1 cellular context compared by ENCODE assay signal in the genomic region with DNA sequence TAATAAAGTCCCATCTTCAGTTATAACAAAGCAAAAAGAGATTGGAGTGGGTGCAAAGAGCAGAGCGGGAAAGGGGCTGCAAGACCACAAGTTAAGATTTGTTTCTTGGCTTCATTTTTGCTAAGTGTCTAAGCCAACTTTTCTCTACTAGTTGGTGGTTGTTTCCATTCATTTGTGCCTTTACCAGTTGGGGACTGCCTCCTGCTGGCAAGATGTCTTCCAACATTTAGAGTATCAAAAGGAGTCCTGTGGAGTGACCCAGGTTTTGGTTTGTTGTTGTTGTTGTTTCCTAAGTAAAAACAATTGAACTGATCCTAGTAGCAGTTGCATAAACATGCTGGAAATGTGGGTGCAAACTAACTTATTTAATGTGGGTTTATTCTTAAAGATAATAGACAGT.
TF ChIP-seq lines count a peak whose summit lies in the region.

No MANE protein-coding gene starts in this region.

TF ChIP-seq in GM12878, 131 proteins besides CTCF, POLR2A, EP300 and RAD21 (continued from another document):
- no peak for TF ChIP-seq E2F8 (IDR thresholded peaks at IDR 0.05; ENCODE audit: low read depth, partially characterized antibody)
- TF ChIP-seq BRCA1 (IDR thresholded peaks at IDR 0.05; ENCODE audit: low read depth, low read length), result no peak
- no peak for TF ChIP-seq RBBP5 (conservative IDR thresholded peaks at IDR 0.05)
- no peak for TF ChIP-seq TCF7 (IDR thresholded peaks at IDR 0.05; ENCODE audit: borderline replicate concordance)
- TF ChIP-seq ETV6 (conservative IDR thresholded peaks at IDR 0.05 in 1 of 2, IDR thresholded peaks at IDR 0.05 in 1 of 2; ENCODE audit: borderline replicate concordance in 1 of 2, low read depth in 1 of 2), result no peak
